ENCODE assay signal across 9 cellular contexts in the genomic region with DNA sequence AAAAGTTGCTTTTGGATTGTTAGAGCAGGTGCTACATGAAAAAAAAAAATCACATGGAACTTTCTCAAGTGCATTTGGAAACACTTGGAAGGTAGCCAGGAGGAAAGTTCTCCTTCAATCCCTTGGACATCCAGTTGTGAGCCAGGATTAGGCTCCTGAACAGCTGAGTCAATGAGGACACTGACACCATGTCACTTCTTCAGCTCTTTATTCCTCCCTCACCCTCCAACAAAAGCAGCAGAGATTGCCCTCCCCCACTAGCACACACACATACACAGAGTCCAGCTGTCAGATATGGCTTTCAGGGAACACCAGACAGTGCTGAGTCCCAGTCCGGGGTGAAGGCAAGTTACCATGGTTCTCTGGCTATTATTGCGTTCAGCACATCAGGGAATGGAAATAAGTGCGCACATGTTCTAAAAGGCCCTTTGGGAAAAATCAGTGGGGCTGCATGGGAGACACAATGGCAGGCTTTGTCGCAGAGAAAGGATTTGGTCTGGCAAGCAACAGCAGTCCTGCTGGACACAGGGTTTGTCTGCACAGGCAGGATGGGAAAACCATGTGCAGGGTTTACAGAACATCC.
A peak's percentile ranks its signal among the peaks of the same experiment; 100 is the strongest.
DNase-seq lines count a peak whose midpoint lies in the region; TF ChIP-seq lines count a peak whose summit lies in the region.
"Had no signal": no experiment of that assay in that cellular context is flagged by ENCODE, and none has a peak within 500 bp of the region (broad histone marks: within the 10 kb centered on the region; RNA-seq: fewer than 3 reads in every experiment).

No MANE protein-coding gene starts in this region.

- intact Hi-C loops in stomach (cut with DNase I; ENCODE audit: low total_unique reads) (no loop called here), esophagus squamous epithelium (cut with DNase I) (no loop called here)

- TF ChIP-seq CTCF in cardiac fibroblast (IDR thresholded peaks at IDR 0.05; ENCODE audit: low read depth, low read length) = peak; percentile 25
- peak; percentile 15 for TF ChIP-seq CTCF in kidney epithelial cell (IDR thresholded peaks at IDR 0.05; ENCODE audit: insufficient read depth, low read length, poor library complexity, severe bottlenecking)
- peak in 1 of 7 experiments; percentile 8 for TF ChIP-seq CTCF in stomach (IDR thresholded peaks at IDR 0.05)
- TF ChIP-seq CTCF in esophagus squamous epithelium (IDR thresholded peaks at IDR 0.05) = no peak

- H3K27me3 ChIP-seq in kidney epithelial cell (ENCODE audit: control insufficient read depth, insufficient read depth, low read length) (no peaks in the 10 kb centered on the region), stomach (no peaks in the 10 kb centered on the region), esophagus squamous epithelium (no peaks in the 10 kb centered on the region)

- H3K9me3 ChIP-seq in stomach (no peaks in the 10 kb centered on the region), esophagus squamous epithelium (no peaks in the 10 kb centered on the region)

- WGBS in stomach, 5 donors = 16 to 56% (median 53%) methylated on average over 4 of the region's 4 CpGs
- WGBS in esophagus squamous epithelium, 2 donors = 67 to 79% methylated on average over 3 to 4 of the region's 4 CpGs

- H3K4me3 ChIP-seq in cardiac fibroblast (replicated peaks in 1 of 2; ENCODE audit: low read depth in 2 of 2, low read length in 2 of 2) (no peak overlapping the region), kidney epithelial cell (ENCODE audit: low read depth, low read length) (no peak overlapping the region), stomach (no peak overlapping the region), esophagus squamous epithelium (no peak overlapping the region)

- TF ChIP-seq POLR2A in stomach (IDR thresholded peaks at IDR 0.05) = no peak
- TF ChIP-seq POLR2A in esophagus squamous epithelium (IDR thresholded peaks at IDR 0.05) = no peak

- DNase-seq in NCI-H2107 treated with DMSO at 0.1 percent for 48 hours (lab: John Stamatoyannopoulos, UW; ENCODE audit: unreplicated experiment) (peak; percentile 85), cardiac fibroblast (ENCODE audit: low read depth in 2 of 2) (peak; percentile 57 to 69), kidney epithelial cell (ENCODE audit: low read depth) (no peak), stomach (no peak), T1000 (lab: John Stamatoyannopoulos, UW) (no peak), esophagus squamous epithelium (lab: John Stamatoyannopoulos, UW) (no peak)
- DNase-seq in activated T-cell treated with anti-CD3 and anti-CD28 coated beads, Interleukin-2, amount 50 U/mL, for 1 hour = no peak
- DNase-seq: activated gamma-delta T cell treated with Interleukin-2 at 50 U/mL for 16 hours had no signal

- no peaks in the 10 kb centered on the region for H3K36me3 ChIP-seq in kidney epithelial cell (ENCODE audit: control insufficient read depth, insufficient read depth, low read length)
- no peaks in the 10 kb centered on the region for H3K36me3 ChIP-seq in stomach
- H3K36me3 ChIP-seq in esophagus squamous epithelium = no peaks in the 10 kb centered on the region

- TF ChIP-seq EP300 in stomach (IDR thresholded peaks at IDR 0.05) = no peak

- H3K27ac ChIP-seq in stomach (peak overlapping the region in 3 of 5 donors; percentile 0 to 33 (median 21)), esophagus squamous epithelium (no peak overlapping the region)
- H3K27ac ChIP-seq: RWPE1 had no signal

- H3K4me1 ChIP-seq in stomach (peaks cover 3 to 15% (median 10%) of the 10 kb centered on the region in 4 donors), esophagus squamous epithelium (peaks cover 0 to 21% (median 0%) of the 10 kb centered on the region in 3 donors)

Comparison
In these comparisons a context has a peak if more than half of its experiments do, and no peak if none do; other contexts are left out.
1. DNase-seq: peak in NCI-H2107 treated with DMSO at 0.1 percent for 48 hours (single experiment) and cardiac fibroblast (2 of 2); none in kidney epithelial cell (single experiment), stomach (single experiment), activated T-cell treated with anti-CD3 and anti-CD28 coated beads, Interleukin-2, amount 50 U/mL, for 1 hour (single experiment), T1000 (single experiment) and esophagus squamous epithelium (single experiment).
2. CTCF ChIP-seq: peak in cardiac fibroblast (single experiment) and kidney epithelial cell (single experiment); none in esophagus squamous epithelium (0 of 6).
3. H3K27ac ChIP-seq: peak in stomach (3 of 5); none in esophagus squamous epithelium (0 of 4).